Comparison of ENCODE assay signal across 8 cellular contexts in genomic region chr13:114132419-114133121, GRCh38. TPM values are rescaled to one million over a fixed set of nuclear protein-coding genes. Genes with fewer than 3 reads are reported as not detected.
DNase-seq lines count a peak whose midpoint lies in the region; ATAC-seq lines count a peak whose summit lies in the region.

TSS of gene RASA3 (minus strand) at chr13:114132623. CDS start at chr13:114132489, 134 bp downstream.

- peaks cover 41 to 60% (median 50%) of the 10 kb centered on the region in 10 experiments for H3K4me1 ChIP-seq in BLaER1 treated with 17β-estradiol and CSF1 and Interleukin-3, amounts not matched to agents 10 nM and 100 nM
- H3K4me1 ChIP-seq in esophagus (ENCODE audit: control insufficient read depth in 2 of 2, insufficient read depth in 2 of 2, low read length in 1 of 2), result peaks cover 14 to 19% of the 10 kb centered on the region in 2 donors

- ATAC-seq in GM19043 (IDR thresholded peaks at IDR 0.05; ENCODE audit: low read depth, unreplicated experiment) (peak; percentile 50), HG03139 (IDR thresholded peaks at IDR 0.05; ENCODE audit: unreplicated experiment) (peak; percentile 46)
- ATAC-seq in activated T-cell treated with anti-CD3 and anti-CD28 coated beads, Interleukin-2, amount 50 U/mL, for 4 hours, result peak; percentile 65 to 73

- H3K9ac ChIP-seq in BLaER1 treated with 17β-estradiol and CSF1 and Interleukin-3, amounts not matched to agents 10 nM and 100 nM, result peak within 1 kb of the TSS; percentile 84 to 93 (median 89)

- peaks cover 0 to 7% (median 0%) of the 10 kb centered on the region in 11 experiments; a peak in 1 of 22 replicates for H3K36me3 ChIP-seq in BLaER1 treated with 17β-estradiol and CSF1 and Interleukin-3, amounts not matched to agents 10 nM and 100 nM
- no peaks in the 10 kb centered on the region for H3K36me3 ChIP-seq in esophagus (ENCODE audit: control insufficient read depth in 2 of 2, insufficient read depth in 2 of 2, low read length in 1 of 2)

- 0 to 1% methylated on average over 54 to 81 of the region's 81 CpGs for WGBS in esophagus, 2 donors

- H3K4me2 ChIP-seq in BLaER1 treated with 17β-estradiol and CSF1 and Interleukin-3, amounts not matched to agents 10 nM and 100 nM, result peak within 1 kb of the TSS; percentile 96 to 100 (median 99)

- H3K27me3 ChIP-seq in BLaER1 treated with 17β-estradiol and CSF1 and Interleukin-3, amounts not matched to agents 10 nM and 100 nM, result no peaks in the 10 kb centered on the region
- H3K27me3 ChIP-seq in esophagus (ENCODE audit: control insufficient read depth in 1 of 2, insufficient read depth in 2 of 2, low read length in 2 of 2), result peaks cover 0 to 2% of the 10 kb centered on the region in 2 donors

- no peaks in the 10 kb centered on the region for H3K27me3 Mint-ChIP-seq in activated T-cell treated with anti-CD3 and anti-CD28 coated beads, Interleukin-2, amount 50 U/mL, for 4 hours (ENCODE audit: low read depth)

- DNase-seq in NCI-H82 (lab: John Stamatoyannopoulos, UW), result peak; percentile 93
- peak; percentile 45 for DNase-seq in activated T-cell treated with anti-CD3 and anti-CD28 coated beads, Interleukin-2, amount 50 U/mL, for 4 hours
- DNase-seq in midbrain (lab: John Stamatoyannopoulos, UW), result peak; percentile 76
- peak in 37 of 49 donors; percentile 25 to 84 (median 54) for DNase-seq in substantia nigra (lab: John Stamatoyannopoulos, UW)

- H4K20me1 ChIP-seq in BLaER1 treated with 17β-estradiol and CSF1 and Interleukin-3, amounts not matched to agents 10 nM and 100 nM, result peaks cover 8 to 44% (median 19%) of the 10 kb centered on the region in 11 experiments; a peak in 17 of 22 replicates

- H3K27ac ChIP-seq in BLaER1 treated with 17β-estradiol and CSF1 and Interleukin-3, amounts not matched to agents 10 nM and 100 nM, result peak within 1 kb of the TSS; percentile 63 to 97 (median 90); a peak in 21 of 22 replicates
- H3K27ac ChIP-seq in esophagus (ENCODE audit: low read depth in 2 of 2, low read length in 1 of 2) (peak within 1 kb of the TSS; percentile 76 to 79), substantia nigra (ENCODE audit: low read depth, low read length, poor library complexity, severe bottlenecking) (peak within 1 kb of the TSS; percentile 68)

- H3K4me1 Mint-ChIP-seq in activated T-cell treated with anti-CD3 and anti-CD28 coated beads, Interleukin-2, amount 50 U/mL, for 4 hours (ENCODE audit: low read depth), result peaks cover 56% of the 10 kb centered on the region

- no peaks in the 10 kb centered on the region for H3K9me3 Mint-ChIP-seq in activated T-cell treated with anti-CD3 and anti-CD28 coated beads, Interleukin-2, amount 50 U/mL, for 4 hours

- H3K9me3 ChIP-seq in BLaER1 treated with 17β-estradiol and CSF1 and Interleukin-3, amounts not matched to agents 10 nM and 100 nM (replicated peaks in 1 of 11), result no peaks in the 10 kb centered on the region
- H3K9me3 ChIP-seq in esophagus (ENCODE audit: control insufficient read depth in 2 of 2, insufficient read depth in 1 of 2, low read depth in 1 of 2, low read length in 1 of 2), result no peaks in the 10 kb centered on the region

- peak within 1 kb of the TSS; percentile 72 to 97 (median 94) for H3K4me3 ChIP-seq in BLaER1 treated with 17β-estradiol and CSF1 and Interleukin-3, amounts not matched to agents 10 nM and 100 nM
- H3K4me3 ChIP-seq in esophagus (ENCODE audit: low read depth in 1 of 2, low read length in 2 of 2), result peak within 1 kb of the TSS; percentile 46 to 57

- H3K36me3 Mint-ChIP-seq in activated T-cell treated with anti-CD3 and anti-CD28 coated beads, Interleukin-2, amount 50 U/mL, for 4 hours (ENCODE audit: insufficient read depth), result no peaks in the 10 kb centered on the region

- H3K4me3 Mint-ChIP-seq in activated T-cell treated with anti-CD3 and anti-CD28 coated beads, Interleukin-2, amount 50 U/mL, for 4 hours, result peak within 1 kb of the TSS; percentile 99

RNA-seq across cellular contexts. Expression of gene RASA3, which starts in this region (rescaled TPM):
- total RNA-seq in activated T-cell treated with anti-CD3 and anti-CD28 coated beads, Interleukin-2, amount 50 U/mL, for 4 hours, result 10 to 100 TPM; 23.7 to 28.7 (median 26.6) TPM
- polyA plus RNA-seq in esophagus, result 1 to 10 TPM; 1.5 to 1.8 TPM

Comparison
In these comparisons a context has a peak if more than half of its experiments do, and no peak if none do; other contexts are left out.
1. Peak in every context shown above with its lines: DNase-seq, ATAC-seq, H3K4me3 ChIP-seq and H3K27ac ChIP-seq.